In genomic region chr9:112366591-112366990, GRCh38 we compare ENCODE assay signal across 19 cellular contexts. TPM values are rescaled to one million over a fixed set of nuclear protein-coding genes. Genes with fewer than 3 reads are reported as not detected.
DNase-seq lines count a peak whose midpoint lies in the region; ATAC-seq and TF ChIP-seq lines count a peak whose summit lies in the region.
"Had no signal": no experiment of that assay in that cellular context is flagged by ENCODE, and none has a peak within 500 bp of the region (broad histone marks: within the 10 kb centered on the region; RNA-seq: fewer than 3 reads in every experiment).

No MANE protein-coding gene starts in this region.

- no peak overlapping the region for H3K4me3 Mint-ChIP-seq in activated CD8-positive, alpha-beta memory T cell treated with anti-CD3 and anti-CD28 coated beads, Interleukin-2, amount 10 ng/mL, durations not matched to agents 7 days and 5 days
- H3K4me3 Mint-ChIP-seq: activated B cell treated with CpG ODN at 0.5 μM for 24 hours; stimulated activated naive CD8-positive, alpha-beta T cell treated with anti-CD3 and anti-CD28 coated beads, Interleukin-15, amount 100 ng/mL, for 72 hours had no signal

- no peak overlapping the region for H2AFZ ChIP-seq in MM.1S (ENCODE audit: low read length)
- H2AFZ ChIP-seq: PC-9 had no signal

- intact Hi-C loops in uterus (cut with DNase I; ENCODE audit: low total_unique reads): no loop called here

- no peak overlapping the region for H3K4me2 ChIP-seq in MM.1S (ENCODE audit: low read depth, low read length)
- H3K4me2 ChIP-seq: PC-9 had no signal

- H3K27me3 ChIP-seq in MM.1S (replicated peaks; ENCODE audit: insufficient read depth, low read length) (no peaks in the 10 kb centered on the region), uterus (no peaks in the 10 kb centered on the region)
- H3K27me3 ChIP-seq: gastrocnemius medialis had no signal

- TF ChIP-seq CTCF in MM.1S (IDR thresholded peaks at IDR 0.05; ENCODE audit: low read length) (peak; percentile 5; the same call in 1 of the 2 replicates), choroid plexus epithelial cell (conservative IDR thresholded peaks at IDR 0.05; ENCODE audit: low read depth, low read length) (peak; percentile 55), retinal pigment epithelial cell (conservative IDR thresholded peaks at IDR 0.05; ENCODE audit: low read depth, low read length) (peak; percentile 8), uterus (IDR thresholded peaks at IDR 0.05) (no peak)

- no peak overlapping the region for H3K27ac Mint-ChIP-seq in activated CD8-positive, alpha-beta memory T cell treated with anti-CD3 and anti-CD28 coated beads, Interleukin-2, amount 10 ng/mL, durations not matched to agents 7 days and 5 days
- H3K27ac Mint-ChIP-seq: activated B cell treated with CpG ODN at 0.5 μM for 24 hours; stimulated activated naive CD8-positive, alpha-beta T cell treated with anti-CD3 and anti-CD28 coated beads, Interleukin-15, amount 100 ng/mL, for 72 hours had no signal

- no peaks in the 10 kb centered on the region for H3K79me2 ChIP-seq in MM.1S (ENCODE audit: low read length)

- CTCF ChIA-PET in activated CD8-positive, alpha-beta memory T cell treated with anti-CD3 and anti-CD28 coated beads, Interleukin-2, amount 10 ng/mL, durations not matched to agents 7 days and 5 days (lab: Charles Lee): interaction anchor here (0.7 to 1.9 kb wide), 9 partner anchors 11 to 427 kb away, joined by 3 to 10 read pairs (median 4); partner anchors contain the start of gene HSDL2

- H3K9me3 Mint-ChIP-seq in activated CD8-positive, alpha-beta memory T cell treated with anti-CD3 and anti-CD28 coated beads, Interleukin-2, amount 10 ng/mL, durations not matched to agents 7 days and 5 days (ENCODE audit: low read depth): peaks cover 12% of the 10 kb centered on the region

- H4K20me1 ChIP-seq in MM.1S (ENCODE audit: insufficient read depth, low read length): no peaks in the 10 kb centered on the region

- no peak for TF ChIP-seq POLR2A in uterus (IDR thresholded peaks at IDR 0.05)

- no peaks in the 10 kb centered on the region for H3K36me3 ChIP-seq in MM.1S (replicated peaks; ENCODE audit: insufficient read depth, low read length)
- no peaks in the 10 kb centered on the region for H3K36me3 ChIP-seq in uterus
- H3K36me3 ChIP-seq: gastrocnemius medialis had no signal

- H3K9me2 ChIP-seq in MM.1S (replicated peaks; ENCODE audit: insufficient read depth, low read length): no peaks in the 10 kb centered on the region

- ATAC-seq in activated CD8-positive, alpha-beta memory T cell treated with anti-CD3 and anti-CD28 coated beads, Interleukin-2, amount 10 ng/mL, durations not matched to agents 7 days and 5 days: peak; percentile 42
- ATAC-seq: gastrocnemius medialis; stimulated activated naive CD8-positive, alpha-beta T cell treated with anti-CD3 and anti-CD28 coated beads, Interleukin-15, amount 100 ng/mL, for 72 hours had no signal

- H3K27me3 Mint-ChIP-seq in activated CD8-positive, alpha-beta memory T cell treated with anti-CD3 and anti-CD28 coated beads, Interleukin-2, amount 10 ng/mL, durations not matched to agents 7 days and 5 days: peaks cover 6% of the 10 kb centered on the region
- H3K27me3 Mint-ChIP-seq: activated B cell treated with CpG ODN at 0.5 μM for 24 hours had no signal

- H3K27ac ChIP-seq in MM.1S (ENCODE audit: low read length) (no peak overlapping the region), uterus (no peak overlapping the region)
- H3K27ac ChIP-seq: gastrocnemius medialis, PC-9 had no signal

- no peaks in the 10 kb centered on the region for H3F3A ChIP-seq in MM.1S (ENCODE audit: insufficient read depth, low read length)

- no peak for DNase-seq in activated CD8-positive, alpha-beta memory T cell treated with anti-CD3 and anti-CD28 coated beads, Interleukin-2, amount 10 ng/mL, durations not matched to agents 7 days and 5 days
- no peak for DNase-seq in activated CD8-positive, alpha-beta memory T cell treated with anti-CD3 and anti-CD28 coated beads, Interleukin-2, amount 50 U/mL, for 4 hours
- no peak for DNase-seq in MM.1S
- DNase-seq in choroid plexus epithelial cell (ENCODE audit: low read depth): no peak
- no peak for DNase-seq in retinal pigment epithelial cell (ENCODE audit: low read depth)
- no peak for DNase-seq in uterus
- no peak for DNase-seq in hypothalamus (lab: John Stamatoyannopoulos, UW)
- no peak for DNase-seq in NCI-H510A (lab: John Stamatoyannopoulos, UW)
- DNase-seq: activated B cell treated with CpG ODN at 0.5 μM for 24 hours; activated naive CD4-positive, alpha-beta T cell treated with Interleukin-2 at 50 U/mL for 16 hours; effector CD4-positive, alpha-beta T cell; gastrocnemius medialis; midbrain; NCI-H1105; NCI-H2227 treated with DMSO at 0.1 percent for 48 hours; PC-9; small intestine; stimulated activated naive CD8-positive, alpha-beta T cell treated with anti-CD3 and anti-CD28 coated beads, Interleukin-15, amount 100 ng/mL, for 72 hours; SW 1271 had no signal

- no peak overlapping the region for H3K9ac ChIP-seq in MM.1S (ENCODE audit: low read length)

- H3K4me1 ChIP-seq in MM.1S (ENCODE audit: low read length) (no peaks in the 10 kb centered on the region), uterus (no peaks in the 10 kb centered on the region)
- H3K4me1 ChIP-seq: gastrocnemius medialis had no signal

- H3K4me1 Mint-ChIP-seq in activated CD8-positive, alpha-beta memory T cell treated with anti-CD3 and anti-CD28 coated beads, Interleukin-2, amount 10 ng/mL, durations not matched to agents 7 days and 5 days: peaks cover 6% of the 10 kb centered on the region
- H3K4me1 Mint-ChIP-seq: stimulated activated naive CD8-positive, alpha-beta T cell treated with anti-CD3 and anti-CD28 coated beads, Interleukin-15, amount 100 ng/mL, for 72 hours had no signal

- H3K36me3 Mint-ChIP-seq in activated CD8-positive, alpha-beta memory T cell treated with anti-CD3 and anti-CD28 coated beads, Interleukin-2, amount 10 ng/mL, durations not matched to agents 7 days and 5 days: peaks cover 11% of the 10 kb centered on the region

- H3K9me3 ChIP-seq in MM.1S (replicated peaks; ENCODE audit: insufficient read depth, low read length) (no peaks in the 10 kb centered on the region), uterus (no peaks in the 10 kb centered on the region)
- H3K9me3 ChIP-seq: gastrocnemius medialis had no signal

- H3K4me3 ChIP-seq in MM.1S (ENCODE audit: low read length) (no peak overlapping the region), choroid plexus epithelial cell (ENCODE audit: low read depth, low read length) (no peak overlapping the region), retinal pigment epithelial cell (ENCODE audit: low read length) (no peak overlapping the region), uterus (no peak overlapping the region)
- H3K4me3 ChIP-seq: gastrocnemius medialis, PC-9 had no signal

RNA-seq across cellular contexts. Expression of gene HSDL2, which starts 13.3 kb away (rescaled TPM):
- total RNA-seq in activated CD8-positive, alpha-beta memory T cell treated with anti-CD3 and anti-CD28 coated beads, Interleukin-2, amount 10 ng/mL, durations not matched to agents 7 days and 5 days: 10 to 100 TPM; 18.2 to 19.3 TPM
- total RNA-seq in uterus: 10 to 100 TPM; 12.6 to 55.1 (median 39.1) TPM

RNA-seq across cellular contexts. Expression of gene PTBP3, which starts 33.2 kb away (rescaled TPM):
- 100 to 1,000 TPM; 152 to 186 TPM for total RNA-seq in activated CD8-positive, alpha-beta memory T cell treated with anti-CD3 and anti-CD28 coated beads, Interleukin-2, amount 10 ng/mL, durations not matched to agents 7 days and 5 days
- 10 to 100 TPM; 25.0 to 64.6 (median 36.2) TPM for total RNA-seq in uterus

Comparison
In these comparisons a context has a peak if more than half of its experiments do, and no peak if none do; other contexts are left out.
1. CTCF ChIP-seq: peak in MM.1S (single experiment), choroid plexus epithelial cell (single experiment) and retinal pigment epithelial cell (single experiment); none in uterus (0 of 4).